ENCODE assay signal across 16 cellular contexts in the genomic region with DNA sequence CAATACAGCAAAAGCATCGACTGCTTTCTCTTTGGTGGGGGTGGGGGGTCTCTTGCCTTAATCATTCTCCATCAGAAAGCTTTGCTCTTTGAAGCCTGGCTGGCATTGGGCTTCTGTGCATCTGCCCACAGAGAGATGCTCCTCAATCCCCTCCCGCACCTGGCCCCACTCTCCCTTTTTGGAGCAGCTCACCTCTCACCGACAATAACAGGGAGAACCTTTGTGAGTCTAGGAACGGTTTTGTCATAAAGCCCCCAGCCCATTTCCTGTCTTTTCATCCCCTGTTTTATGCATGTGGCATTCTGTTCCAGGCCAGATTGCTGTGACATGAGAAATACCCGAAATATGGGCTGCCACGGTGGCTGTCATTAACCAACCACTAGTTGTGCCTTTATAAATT.
DNase-seq lines count a peak whose midpoint lies in the region; ATAC-seq and TF ChIP-seq lines count a peak whose summit lies in the region.
"Had no signal": no experiment of that assay in that cellular context is flagged by ENCODE, and none has a peak within 500 bp of the region (broad histone marks: within the 10 kb centered on the region; RNA-seq: fewer than 3 reads in every experiment).

No MANE protein-coding gene starts in this region.

- 72 to 84% methylated on average over 6 of the region's 6 CpGs for WGBS in lung, 2 donors
- WGBS in tibial nerve, 2 donors = 61 to 66% methylated on average over 6 of the region's 6 CpGs

- no peaks in the 10 kb centered on the region for H3K4me1 Mint-ChIP-seq in activated CD4-positive, alpha-beta T cell treated with anti-CD3 and anti-CD28 coated beads, Interleukin-2, amount 10 ng/mL, durations not matched to agents 24 days and 14 days
- H3K4me1 Mint-ChIP-seq in activated CD4-positive, alpha-beta T cell treated with anti-CD3 and anti-CD28 coated beads, Interleukin-2, amount 10 ng/mL, durations not matched to agents 7 days and 5 days = no peaks in the 10 kb centered on the region

- DNase-seq in activated CD4-positive, alpha-beta T cell treated with anti-CD3 and anti-CD28 coated beads, Interleukin-2, amount 10 ng/mL, durations not matched to agents 24 days and 14 days = peak; percentile 13
- no peak for DNase-seq in activated CD4-positive, alpha-beta T cell treated with anti-CD3 and anti-CD28 coated beads, Interleukin-2, amount 10 ng/mL, durations not matched to agents 7 days and 5 days
- DNase-seq in SJCRH30 (no peak), lung (ENCODE audit: low spot score) (peak; percentile 19), EL (no peak), H7 (no peak), tibial nerve (ENCODE audit: low spot score in 2 of 2) (no peak)
- DNase-seq: Calu3; CD8-positive, alpha-beta T cell; NCI-H2081 treated with DMSO at 0.1 percent for 48 hours; NCI-H2227 treated with DMSO at 0.1 percent for 48 hours had no signal

- no peak for ATAC-seq in lung (ENCODE audit: insufficient read depth, low FRiP score)
- ATAC-seq: CD8-positive, alpha-beta T cell; Right ventricle myocardium inferior had no signal

- H3K4me3 Mint-ChIP-seq in activated CD4-positive, alpha-beta T cell treated with anti-CD3 and anti-CD28 coated beads, Interleukin-2, amount 10 ng/mL, durations not matched to agents 24 days and 14 days = no peak overlapping the region
- H3K4me3 Mint-ChIP-seq in activated CD4-positive, alpha-beta T cell treated with anti-CD3 and anti-CD28 coated beads, Interleukin-2, amount 10 ng/mL, durations not matched to agents 7 days and 5 days = no peak overlapping the region
- H3K4me3 Mint-ChIP-seq: CD8-positive, alpha-beta T cell; IgD-negative memory B cell had no signal

- H3K36me3 ChIP-seq in SJCRH30 (no peaks in the 10 kb centered on the region), lung (ENCODE audit: control insufficient read depth in 2 of 2, insufficient read depth in 2 of 2, low read length in 2 of 2) (no peaks in the 10 kb centered on the region), H7 (replicated peaks; ENCODE audit: control insufficient read depth, insufficient read depth, low read length) (no peaks in the 10 kb centered on the region), tibial nerve (no peaks in the 10 kb centered on the region)
- H3K36me3 ChIP-seq: BLaER1, HAP-1 had no signal

- H3K4me1 ChIP-seq in SJCRH30 (peaks cover 50% of the 10 kb centered on the region), lung (ENCODE audit: control insufficient read depth in 2 of 2, insufficient read depth in 2 of 2, low read length in 2 of 2) (no peaks in the 10 kb centered on the region), tibial nerve (peaks cover 0 to 24% (median 5%) of the 10 kb centered on the region in 4 donors)
- H3K4me1 ChIP-seq: HAP-1 had no signal

- intact Hi-C loops in activated CD4-positive, alpha-beta T cell treated with anti-CD3 and anti-CD28 coated beads, Interleukin-2, amount 10 ng/mL, durations not matched to agents 24 days and 14 days (cut with micrococcal nuclease) = no loop called here

- TF ChIP-seq EP300 in tibial nerve (IDR thresholded peaks at IDR 0.05) = no peak

- CTCF ChIA-PET in activated CD4-positive, alpha-beta T cell treated with anti-CD3 and anti-CD28 coated beads, Interleukin-2, amount 10 ng/mL, durations not matched to agents 7 days and 5 days (lab: Charles Lee) = no interaction called here

- POLR2A ChIA-PET in activated CD4-positive, alpha-beta T cell treated with anti-CD3 and anti-CD28 coated beads, Interleukin-2, amount 10 ng/mL, durations not matched to agents 7 days and 5 days (lab: Charles Lee) = no interaction called here

- no peak overlapping the region for H3K4me3 ChIP-seq in SJCRH30
- no peak overlapping the region for H3K4me3 ChIP-seq in lung
- H3K4me3 ChIP-seq in H7 (ENCODE audit: insufficient read depth, low read depth, low read length) = no peak overlapping the region
- no peak overlapping the region for H3K4me3 ChIP-seq in tibial nerve
- H3K4me3 ChIP-seq: BLaER1, HAP-1, SK-N-MC had no signal

- H3K27ac ChIP-seq in SJCRH30 (peak overlapping the region; percentile 98), lung (ENCODE audit: low read depth in 1 of 2, low read length in 1 of 2) (no peak overlapping the region), tibial nerve (no peak overlapping the region)
- H3K27ac ChIP-seq: BLaER1, SK-N-MC had no signal

- TF ChIP-seq CTCF in lung (IDR thresholded peaks at IDR 0.05; ENCODE audit: control extremely low read depth, extremely low read depth) = no peak
- TF ChIP-seq CTCF in tibial nerve (IDR thresholded peaks at IDR 0.05) = no peak

- H3K27me3 Mint-ChIP-seq in activated CD4-positive, alpha-beta T cell treated with anti-CD3 and anti-CD28 coated beads, Interleukin-2, amount 10 ng/mL, durations not matched to agents 24 days and 14 days = peaks cover 6% of the 10 kb centered on the region
- peaks cover 7% of the 10 kb centered on the region for H3K27me3 Mint-ChIP-seq in activated CD4-positive, alpha-beta T cell treated with anti-CD3 and anti-CD28 coated beads, Interleukin-2, amount 10 ng/mL, durations not matched to agents 7 days and 5 days

- no peaks in the 10 kb centered on the region for H3K36me3 Mint-ChIP-seq in activated CD4-positive, alpha-beta T cell treated with anti-CD3 and anti-CD28 coated beads, Interleukin-2, amount 10 ng/mL, durations not matched to agents 24 days and 14 days (ENCODE audit: low read depth)
- H3K36me3 Mint-ChIP-seq in activated CD4-positive, alpha-beta T cell treated with anti-CD3 and anti-CD28 coated beads, Interleukin-2, amount 10 ng/mL, durations not matched to agents 7 days and 5 days (ENCODE audit: low read depth) = no peaks in the 10 kb centered on the region
- H3K36me3 Mint-ChIP-seq: CD8-positive, alpha-beta T cell; IgD-negative memory B cell had no signal

- TF ChIP-seq POLR2A in tibial nerve (IDR thresholded peaks at IDR 0.05) = no peak

- H3K9me3 ChIP-seq in SJCRH30 (replicated peaks) (peaks cover 5% of the 10 kb centered on the region), lung (ENCODE audit: control insufficient read depth in 2 of 2, insufficient read depth in 1 of 2, low read length in 1 of 2) (peaks cover 0 to 4% of the 10 kb centered on the region in 2 donors), tibial nerve (peaks cover 0 to 10% (median 0%) of the 10 kb centered on the region in 4 donors)
- H3K9me3 ChIP-seq: HAP-1 had no signal

- no peak overlapping the region for H3K27ac Mint-ChIP-seq in activated CD4-positive, alpha-beta T cell treated with anti-CD3 and anti-CD28 coated beads, Interleukin-2, amount 10 ng/mL, durations not matched to agents 24 days and 14 days
- H3K27ac Mint-ChIP-seq in activated CD4-positive, alpha-beta T cell treated with anti-CD3 and anti-CD28 coated beads, Interleukin-2, amount 10 ng/mL, durations not matched to agents 7 days and 5 days = no peak overlapping the region
- H3K27ac Mint-ChIP-seq: CD8-positive, alpha-beta T cell; IgD-negative memory B cell had no signal

- no peaks in the 10 kb centered on the region for H3K9me3 Mint-ChIP-seq in activated CD4-positive, alpha-beta T cell treated with anti-CD3 and anti-CD28 coated beads, Interleukin-2, amount 10 ng/mL, durations not matched to agents 24 days and 14 days
- H3K9me3 Mint-ChIP-seq in activated CD4-positive, alpha-beta T cell treated with anti-CD3 and anti-CD28 coated beads, Interleukin-2, amount 10 ng/mL, durations not matched to agents 7 days and 5 days = no peaks in the 10 kb centered on the region

- no peaks in the 10 kb centered on the region for H3K27me3 ChIP-seq in SJCRH30
- no peaks in the 10 kb centered on the region for H3K27me3 ChIP-seq in lung (ENCODE audit: control insufficient read depth, insufficient read depth)
- no peaks in the 10 kb centered on the region for H3K27me3 ChIP-seq in H7 (ENCODE audit: control insufficient read depth, insufficient read depth, low read length)
- no peaks in the 10 kb centered on the region for H3K27me3 ChIP-seq in tibial nerve
- H3K27me3 ChIP-seq: BLaER1 had no signal

Comparison
In these comparisons a context has a peak if more than half of its experiments do, and no peak if none do; other contexts are left out.
1. DNase-seq: peak in activated CD4-positive, alpha-beta T cell treated with anti-CD3 and anti-CD28 coated beads, Interleukin-2, amount 10 ng/mL, durations not matched to agents 24 days and 14 days (single experiment) and lung (single experiment); none in activated CD4-positive, alpha-beta T cell treated with anti-CD3 and anti-CD28 coated beads, Interleukin-2, amount 10 ng/mL, durations not matched to agents 7 days and 5 days (single experiment), SJCRH30 (0 of 2), EL (single experiment), H7 (single experiment) and tibial nerve (0 of 2).